ENCODE assay signal across 8 cellular contexts in genomic region chr6:29964904-29965872, GRCh38. TPM values are rescaled to one million over a fixed set of nuclear protein-coding genes. Genes with fewer than 3 reads are reported as not detected.
DNase-seq lines count a peak whose midpoint lies in the region; ATAC-seq and TF ChIP-seq lines count a peak whose summit lies in the region.

No MANE protein-coding gene starts in this region.

- peak overlapping the region; percentile 19 to 94 for H3K9ac ChIP-seq in colonic mucosa (ENCODE audit: low read depth in 2 of 2, low read length in 2 of 2)

- ATAC-seq in GM19043 (IDR thresholded peaks at IDR 0.05; ENCODE audit: low read depth, unreplicated experiment) = peak; percentile 95
- peak; percentile 89 for ATAC-seq in HG03378 (IDR thresholded peaks at IDR 0.05; ENCODE audit: unreplicated experiment)
- peak; percentile 84 for ATAC-seq in left lobe of liver

- peak overlapping the region; percentile 94 for H3K27ac ChIP-seq in colonic mucosa

- peaks cover 14% of the 10 kb centered on the region for H3K4me1 ChIP-seq in colonic mucosa

- H3K4me3 ChIP-seq in AG10803 (ENCODE audit: low read length) (peak overlapping the region; percentile 60), colonic mucosa (peak overlapping the region; percentile 28)

- H3K27me3 ChIP-seq in colonic mucosa = no peaks in the 10 kb centered on the region

- intact Hi-C loops in colonic mucosa (cut with DNase I) = no loop called here

- peak; percentile 83 for DNase-seq in AG10803 (ENCODE audit: low read depth)
- peak; percentile 89 for DNase-seq in NCI-H510A treated with DMSO at 0.1 percent for 48 hours (lab: John Stamatoyannopoulos, UW)
- DNase-seq in activated CD4-positive, alpha-beta T cell treated with anti-CD3 and anti-CD28 coated beads for 4 hours = peak; percentile 79 to 84
- peak; percentile 87 for DNase-seq in colonic mucosa
- peak; percentile 84 for DNase-seq in left lobe of liver (ENCODE audit: low spot score)
- DNase-seq in stimulated activated CD4-positive, alpha-beta T cell treated with anti-CD3 and anti-CD28 coated beads, Interleukin-2, amount 100 ng/mL, for 24 hours = peak; percentile 68 to 77

- H3K36me3 ChIP-seq in colonic mucosa = no peaks in the 10 kb centered on the region

- H3K9me3 ChIP-seq in colonic mucosa = no peaks in the 10 kb centered on the region

- TF ChIP-seq CTCF in AG10803 (conservative IDR thresholded peaks at IDR 0.05; ENCODE audit: low read length) = no peak
- TF ChIP-seq CTCF in colonic mucosa (IDR thresholded peaks at IDR 0.05) = no peak

RNA-seq across cellular contexts. Expression of gene HLA-A, which starts 22.9 kb away (rescaled TPM):
- total RNA-seq in colonic mucosa (1,000 to 10,000 TPM; 1,045 to 1,898 TPM), left lobe of liver (125 TPM)

Comparison
In these comparisons a context has a peak if more than half of its experiments do, and no peak if none do; other contexts are left out.
1. Peak in every context shown above with its lines: DNase-seq, ATAC-seq, H3K4me3 ChIP-seq and H3K27ac ChIP-seq.